ENCODE assay signal across 18 cellular contexts in genomic region chr1:190119683-190120082, GRCh38.
DNase-seq lines count a peak whose midpoint lies in the region; ATAC-seq, FAIRE-seq and TF ChIP-seq lines count a peak whose summit lies in the region.
"Had no signal": no experiment of that assay in that cellular context is flagged by ENCODE, and none has a peak within 500 bp of the region (broad histone marks: within the 10 kb centered on the region; RNA-seq: fewer than 3 reads in every experiment).

No MANE protein-coding gene starts in this region.

- H3K9ac ChIP-seq in OCI-LY3 (ENCODE audit: low read length) = no peak overlapping the region

- peaks cover 2% of the 10 kb centered on the region for H3K4me1 Mint-ChIP-seq in glutamatergic neuron (ENCODE audit: low read depth, unreplicated experiment)
- H3K4me1 Mint-ChIP-seq: CD14-positive monocyte, T-cell had no signal

- H3K4me3 ChIP-seq in OCI-LY3 (ENCODE audit: low read length) = no peak overlapping the region

- no peaks in the 10 kb centered on the region for H3K9me3 Mint-ChIP-seq in glutamatergic neuron (ENCODE audit: unreplicated experiment)

- peak; percentile 80 for FAIRE-seq in D721Med (lab: Jason Lieb, UNC)
- peak; percentile 74 for FAIRE-seq in H54 (lab: Jason Lieb, UNC)

- H3K36me3 ChIP-seq in OCI-LY3 (replicated peaks; ENCODE audit: low read depth, low read length) = no peaks in the 10 kb centered on the region

- no peaks in the 10 kb centered on the region for H4K20me1 ChIP-seq in OCI-LY3 (ENCODE audit: insufficient read depth, low read length)

- H3K27ac ChIP-seq in OCI-LY3 (ENCODE audit: low read length) = no peak overlapping the region

- no peak overlapping the region for H3K4me3 Mint-ChIP-seq in glutamatergic neuron (ENCODE audit: unreplicated experiment)
- H3K4me3 Mint-ChIP-seq: CD14-positive monocyte, T-cell had no signal

- no peaks in the 10 kb centered on the region for H3K9me3 ChIP-seq in OCI-LY3 (ENCODE audit: insufficient read depth, low read length)

- TF ChIP-seq CTCF in D721Med (IDR thresholded peaks at IDR 0.05; ENCODE audit: insufficient read depth, missing control alignments) (no peak), OCI-LY3 (IDR thresholded peaks at IDR 0.05; ENCODE audit: low read depth, low read length) (no peak), glutamatergic neuron (IDR thresholded peaks at IDR 0.05; ENCODE audit: partially characterized antibody, unreplicated experiment) (no peak)

- H3K27me3 Mint-ChIP-seq in glutamatergic neuron (ENCODE audit: unreplicated experiment) = no peaks in the 10 kb centered on the region
- H3K27me3 Mint-ChIP-seq: T-cell had no signal

- H3K36me3 Mint-ChIP-seq in glutamatergic neuron (ENCODE audit: unreplicated experiment) = no peaks in the 10 kb centered on the region
- H3K36me3 Mint-ChIP-seq: CD14-positive monocyte, T-cell had no signal

- H2AFZ ChIP-seq in OCI-LY3 (ENCODE audit: low read depth, low read length) = peak overlapping the region; percentile 28; the same call in 1 of the 2 replicates

- H3K27me3 ChIP-seq in OCI-LY3 (ENCODE audit: low read depth, low read length) = no peaks in the 10 kb centered on the region

- H3K79me2 ChIP-seq in OCI-LY3 (ENCODE audit: low read length) = no peaks in the 10 kb centered on the region

- peak overlapping the region; percentile 6; the same call in 1 of the 2 replicates for H3K4me2 ChIP-seq in OCI-LY3 (ENCODE audit: low read length)

- H3K4me1 ChIP-seq in OCI-LY3 (ENCODE audit: low read length) = no peaks in the 10 kb centered on the region

- no peak overlapping the region for H3K27ac Mint-ChIP-seq in glutamatergic neuron (ENCODE audit: unreplicated experiment)
- H3K27ac Mint-ChIP-seq: CD14-positive monocyte, T-cell had no signal

- no peak for TF ChIP-seq POLR2A in H54 (IDR thresholded peaks at IDR 0.05; ENCODE audit: low read depth, low read length)

- ATAC-seq in HG03108 (IDR thresholded peaks at IDR 0.05; ENCODE audit: unreplicated experiment) = no peak
- no peak for ATAC-seq in GM21717 (IDR thresholded peaks at IDR 0.05; ENCODE audit: unreplicated experiment)
- ATAC-seq: Panc1, T-cell had no signal

- DNase-seq in D721Med (ENCODE audit: insufficient read length, low spot score) (no peak), H54 (ENCODE audit: insufficient read length, low spot score) (peak; percentile 5), glutamatergic neuron (peak; percentile 29), NCI-H345 (lab: John Stamatoyannopoulos, UW) (no peak), NOMO-1 (lab: John Stamatoyannopoulos, UW; ENCODE audit: unreplicated experiment in 2 of 2) (no peak)
- DNase-seq: ACHN, AML-193, GDM1, KBM-7, NCI-H1105 treated with DMSO at 0.1 percent for 48 hours, NCI-H187, NCI-H446 treated with DMSO at 0.1 percent for 48 hours, T-cell had no signal

Comparison
In these comparisons a context has a peak if more than half of its experiments do, and no peak if none do; other contexts are left out.
1. DNase-seq: peak in H54 (single experiment) and glutamatergic neuron (single experiment); none in D721Med (single experiment), NCI-H345 (single experiment) and NOMO-1 (0 of 2).